Comparison of ENCODE assay signal across 1 cellular context in the genomic region with DNA sequence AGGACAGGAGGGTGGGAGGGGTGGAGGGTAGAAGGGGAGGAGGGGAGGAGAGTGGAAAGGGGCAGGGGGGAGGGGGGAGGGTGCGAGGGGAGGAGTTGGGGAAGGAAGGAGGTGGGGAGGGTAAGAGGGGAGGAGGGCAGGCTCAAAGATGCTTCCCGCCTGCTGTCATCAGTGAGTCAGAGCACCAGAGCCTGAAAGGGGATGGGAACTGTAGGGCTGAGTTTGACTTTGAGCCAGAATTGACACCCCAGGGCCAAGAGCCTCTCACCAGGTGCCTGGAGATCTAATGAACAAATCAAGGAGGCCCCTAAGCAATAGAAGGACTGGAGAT.
A peak's percentile ranks its signal among the peaks of the same experiment; 100 is the strongest.
TF ChIP-seq lines count a peak whose summit lies in the region.

No MANE protein-coding gene starts in this region.

TF ChIP-seq in HEK293, 187 proteins besides CTCF, POLR2A, EP300 and RAD21 (continued from another document):
- TF ChIP-seq ZNF548 (tag by site-specific recombination; IDR thresholded peaks at IDR 0.05) (no peak), ZNF391 (tag by site-specific recombination; IDR thresholded peaks at IDR 0.05; ENCODE audit: borderline replicate concordance, low read depth) (no peak), SP7 (tag by site-specific recombination; IDR thresholded peaks at IDR 0.05) (peak; percentile 63), HOXD13 (CRISPR knock-in tag; IDR thresholded peaks at IDR 0.05; ENCODE audit: borderline replicate concordance) (no peak), ZBTB8A (tag by site-specific recombination; IDR thresholded peaks at IDR 0.05) (peak; percentile 54; the same call in 1 of the 2 replicates), ZNF610 (tag by site-specific recombination; IDR thresholded peaks at IDR 0.05; ENCODE audit: borderline replicate concordance) (no peak), ZNF629 (tag by site-specific recombination; IDR thresholded peaks at IDR 0.05) (peak; percentile 87), ZNF654 (tag by site-specific recombination; IDR thresholded peaks at IDR 0.05; ENCODE audit: low read depth) (no peak), SP3 (tag by site-specific recombination; IDR thresholded peaks at IDR 0.05) (peak; percentile 61), ZNF266 (tag by site-specific recombination; IDR thresholded peaks at IDR 0.05; ENCODE audit: low read depth) (no peak), ZNF600 (tag by site-specific recombination; IDR thresholded peaks at IDR 0.05) (no peak), ZNF658 (tag by site-specific recombination; IDR thresholded peaks at IDR 0.05) (no peak)
- TF ChIP-seq, protein P1, sequence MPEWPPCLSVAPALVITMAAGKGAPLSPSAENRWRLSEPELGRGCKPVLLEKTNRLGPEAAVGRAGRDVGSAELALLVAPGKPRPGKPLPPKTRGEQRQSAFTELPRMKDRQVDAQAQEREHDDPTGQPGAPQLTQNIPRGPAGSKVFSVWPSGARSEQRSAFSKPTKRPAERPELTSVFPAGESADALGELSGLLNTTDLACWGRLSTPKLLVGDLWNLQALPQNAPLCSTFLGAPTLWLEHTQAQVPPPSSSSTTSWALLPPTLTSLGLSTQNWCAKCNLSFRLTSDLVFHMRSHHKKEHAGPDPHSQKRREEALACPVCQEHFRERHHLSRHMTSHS (tag by site-specific recombination; IDR thresholded peaks at IDR 0.05): no peak
- TF ChIP-seq, protein P2, sequence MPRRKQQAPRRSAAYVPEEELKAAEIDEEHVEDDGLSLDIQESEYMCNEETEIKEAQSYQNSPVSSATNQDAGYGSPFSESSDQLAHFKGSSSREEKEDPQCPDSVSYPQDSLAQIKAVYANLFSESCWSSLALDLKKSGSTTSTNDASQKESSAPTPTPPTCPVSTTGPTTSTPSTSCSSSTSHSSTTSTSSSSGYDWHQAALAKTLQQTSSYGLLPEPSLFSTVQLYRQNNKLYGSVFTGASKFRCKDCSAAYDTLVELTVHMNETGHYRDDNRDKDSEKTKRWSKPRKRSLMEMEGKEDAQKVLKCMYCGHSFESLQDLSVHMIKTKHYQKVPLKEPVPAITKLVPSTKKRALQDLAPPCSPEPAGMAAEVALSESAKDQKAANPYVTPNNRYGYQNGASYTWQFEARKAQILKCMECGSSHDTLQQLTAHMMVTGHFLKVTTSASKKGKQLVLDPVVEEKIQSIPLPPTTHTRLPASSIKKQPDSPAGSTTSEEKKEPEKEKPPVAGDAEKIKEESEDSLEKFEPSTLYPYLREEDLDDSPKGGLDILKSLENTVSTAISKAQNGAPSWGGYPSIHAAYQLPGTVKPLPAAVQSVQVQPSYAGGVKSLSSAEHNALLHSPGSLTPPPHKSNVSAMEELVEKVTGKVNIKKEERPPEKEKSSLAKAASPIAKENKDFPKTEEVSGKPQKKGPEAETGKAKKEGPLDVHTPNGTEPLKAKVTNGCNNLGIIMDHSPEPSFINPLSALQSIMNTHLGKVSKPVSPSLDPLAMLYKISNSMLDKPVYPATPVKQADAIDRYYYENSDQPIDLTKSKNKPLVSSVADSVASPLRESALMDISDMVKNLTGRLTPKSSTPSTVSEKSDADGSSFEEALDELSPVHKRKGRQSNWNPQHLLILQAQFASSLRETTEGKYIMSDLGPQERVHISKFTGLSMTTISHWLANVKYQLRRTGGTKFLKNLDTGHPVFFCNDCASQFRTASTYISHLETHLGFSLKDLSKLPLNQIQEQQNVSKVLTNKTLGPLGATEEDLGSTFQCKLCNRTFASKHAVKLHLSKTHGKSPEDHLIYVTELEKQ (tag by site-specific recombination; IDR thresholded peaks at IDR 0.05; ENCODE audit: borderline replicate concordance): 0 out of 2 replicates have a peak, but pooled peaks have one; percentile 54
- TF ChIP-seq, protein P3, sequence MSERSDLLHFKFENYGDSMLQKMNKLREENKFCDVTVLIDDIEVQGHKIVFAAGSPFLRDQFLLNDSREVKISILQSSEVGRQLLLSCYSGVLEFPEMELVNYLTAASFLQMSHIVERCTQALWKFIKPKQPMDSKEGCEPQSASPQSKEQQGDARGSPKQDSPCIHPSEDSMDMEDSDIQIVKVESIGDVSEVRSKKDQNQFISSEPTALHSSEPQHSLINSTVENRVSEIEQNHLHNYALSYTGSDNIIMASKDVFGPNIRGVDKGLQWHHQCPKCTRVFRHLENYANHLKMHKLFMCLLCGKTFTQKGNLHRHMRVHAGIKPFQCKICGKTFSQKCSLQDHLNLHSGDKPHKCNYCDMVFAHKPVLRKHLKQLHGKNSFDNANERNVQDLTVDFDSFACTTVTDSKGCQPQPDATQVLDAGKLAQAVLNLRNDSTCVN (tag by site-specific recombination; optimal IDR thresholded peaks at IDR 0.05): no peak
- TF ChIP-seq, protein P4, sequence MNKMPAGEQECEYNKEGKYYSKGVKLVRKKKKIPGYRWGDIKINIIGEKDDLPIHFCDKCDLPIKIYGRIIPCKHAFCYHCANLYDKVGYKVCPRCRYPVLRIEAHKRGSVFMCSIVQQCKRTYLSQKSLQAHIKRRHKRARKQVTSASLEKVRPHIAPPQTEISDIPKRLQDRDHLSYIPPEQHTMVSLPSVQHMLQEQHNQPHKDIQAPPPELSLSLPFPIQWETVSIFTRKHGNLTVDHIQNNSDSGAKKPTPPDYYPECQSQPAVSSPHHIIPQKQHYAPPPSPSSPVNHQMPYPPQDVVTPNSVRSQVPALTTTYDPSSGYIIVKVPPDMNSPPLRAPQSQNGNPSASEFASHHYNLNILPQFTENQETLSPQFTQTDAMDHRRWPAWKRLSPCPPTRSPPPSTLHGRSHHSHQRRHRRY (tag by site-specific recombination; IDR thresholded peaks at IDR 0.05): no peak
- TF ChIP-seq, protein P5, sequence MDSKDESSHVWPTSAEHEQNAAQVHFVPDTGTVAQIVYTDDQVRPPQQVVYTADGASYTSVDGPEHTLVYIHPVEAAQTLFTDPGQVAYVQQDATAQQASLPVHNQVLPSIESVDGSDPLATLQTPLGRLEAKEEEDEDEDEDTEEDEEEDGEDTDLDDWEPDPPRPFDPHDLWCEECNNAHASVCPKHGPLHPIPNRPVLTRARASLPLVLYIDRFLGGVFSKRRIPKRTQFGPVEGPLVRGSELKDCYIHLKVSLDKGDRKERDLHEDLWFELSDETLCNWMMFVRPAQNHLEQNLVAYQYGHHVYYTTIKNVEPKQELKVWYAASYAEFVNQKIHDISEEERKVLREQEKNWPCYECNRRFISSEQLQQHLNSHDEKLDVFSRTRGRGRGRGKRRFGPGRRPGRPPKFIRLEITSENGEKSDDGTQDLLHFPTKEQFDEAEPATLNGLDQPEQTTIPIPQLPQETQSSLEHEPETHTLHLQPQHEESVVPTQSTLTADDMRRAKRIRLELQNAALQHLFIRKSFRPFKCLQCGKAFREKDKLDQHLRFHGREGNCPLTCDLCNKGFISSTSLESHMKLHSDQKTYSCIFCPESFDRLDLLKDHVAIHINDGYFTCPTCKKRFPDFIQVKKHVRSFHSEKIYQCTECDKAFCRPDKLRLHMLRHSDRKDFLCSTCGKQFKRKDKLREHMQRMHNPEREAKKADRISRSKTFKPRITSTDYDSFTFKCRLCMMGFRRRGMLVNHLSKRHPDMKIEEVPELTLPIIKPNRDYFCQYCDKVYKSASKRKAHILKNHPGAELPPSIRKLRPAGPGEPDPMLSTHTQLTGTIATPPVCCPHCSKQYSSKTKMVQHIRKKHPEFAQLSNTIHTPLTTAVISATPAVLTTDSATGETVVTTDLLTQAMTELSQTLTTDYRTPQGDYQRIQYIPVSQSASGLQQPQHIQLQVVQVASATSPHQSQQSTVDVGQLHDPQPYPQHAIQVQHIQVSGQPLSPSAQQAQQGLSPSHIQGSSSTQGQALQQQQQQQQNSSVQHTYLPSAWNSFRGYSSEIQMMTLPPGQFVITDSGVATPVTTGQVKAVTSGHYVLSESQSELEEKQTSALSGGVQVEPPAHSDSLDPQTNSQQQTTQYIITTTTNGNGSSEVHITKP (tag by site-specific recombination; IDR thresholded peaks at IDR 0.05): 0 out of 2 replicates have a peak, but pooled peaks have one; percentile 18
